Comparison of ENCODE assay signal across 1 cellular context in genomic region chr1:225654688-225655508, GRCh38.
TF ChIP-seq lines count a peak whose summit lies in the region.

No MANE protein-coding gene starts in this region.

TF ChIP-seq in HEK293, 187 proteins besides CTCF, POLR2A, EP300 and RAD21 (continued from another document):
- no peak for TF ChIP-seq INSM2 (tag by site-specific recombination; IDR thresholded peaks at IDR 0.05)
- no peak for TF ChIP-seq ZNF148 (tag by site-specific recombination; IDR thresholded peaks at IDR 0.05; ENCODE audit: borderline replicate concordance)
- no peak for TF ChIP-seq ZNF114 (tag by site-specific recombination; IDR thresholded peaks at IDR 0.05)
- TF ChIP-seq GFI1B (tag by site-specific recombination; IDR thresholded peaks at IDR 0.05) = peak; percentile 76; the same call in 1 of the 2 replicates
- peak; percentile 97 for TF ChIP-seq ZNF202 (tag by site-specific recombination; IDR thresholded peaks at IDR 0.05; ENCODE audit: borderline replicate concordance)
- no peak for TF ChIP-seq PBX3 (CRISPR knock-in tag; IDR thresholded peaks at IDR 0.05)
- TF ChIP-seq ZNF362 (tag by site-specific recombination; IDR thresholded peaks at IDR 0.05) = peak; percentile 80; the same call in 1 of the 2 replicates
- TF ChIP-seq ZNF146 (tag by site-specific recombination; IDR thresholded peaks at IDR 0.05) = no peak; the same call in 1 of the 2 replicates
- no peak for TF ChIP-seq ZNF239 (tag by site-specific recombination; IDR thresholded peaks at IDR 0.05)
- TF ChIP-seq RBAK (tag by site-specific recombination; IDR thresholded peaks at IDR 0.05) = peak; percentile 86; the same call in 1 of the 2 replicates
- no peak for TF ChIP-seq ZNF175 (tag by site-specific recombination; IDR thresholded peaks at IDR 0.05)
- TF ChIP-seq AEBP2 (tag by site-specific recombination; IDR thresholded peaks at IDR 0.05; ENCODE audit: borderline replicate concordance) = peak; percentile 87; the same call in 1 of the 2 replicates
- TF ChIP-seq ZNF514 (tag by site-specific recombination; IDR thresholded peaks at IDR 0.05) = no peak; the same call in none of the 2 replicates
- TF ChIP-seq ZBTB11 (tag by site-specific recombination; conservative IDR thresholded peaks at IDR 0.05; ENCODE audit: low read depth) = peak; percentile 89
- TF ChIP-seq TSHZ1 (tag by site-specific recombination; IDR thresholded peaks at IDR 0.05; ENCODE audit: borderline replicate concordance) = no peak; the same call in 1 of the 2 replicates
- no peak for TF ChIP-seq ZNF311 (tag by site-specific recombination; IDR thresholded peaks at IDR 0.05; ENCODE audit: borderline replicate concordance)
- TF ChIP-seq ZNF10 (tag by site-specific recombination; IDR thresholded peaks at IDR 0.05) = peak; percentile 15; the same call in 1 of the 2 replicates
- TF ChIP-seq ZNF394 (tag by site-specific recombination; IDR thresholded peaks at IDR 0.05; ENCODE audit: borderline replicate concordance) = peak; percentile 99
- no peak for TF ChIP-seq PATZ1 (tag by site-specific recombination; IDR thresholded peaks at IDR 0.05)
- TF ChIP-seq EGR2 (tag by site-specific recombination; IDR thresholded peaks at IDR 0.05; ENCODE audit: low read depth) = peak; percentile 32; the same call in 1 of the 2 replicates
- no peak for TF ChIP-seq ZBTB48 (tag by site-specific recombination; IDR thresholded peaks at IDR 0.05)
- TF ChIP-seq ZNF677 (tag by site-specific recombination; IDR thresholded peaks at IDR 0.05) = no peak
- peak; percentile 96 for TF ChIP-seq ZNF510 (tag by site-specific recombination; IDR thresholded peaks at IDR 0.05; ENCODE audit: insufficient replicate concordance)
- no peak for TF ChIP-seq ZNF785 (tag by site-specific recombination; IDR thresholded peaks at IDR 0.05)
- TF ChIP-seq REST (tag by site-specific recombination; IDR thresholded peaks at IDR 0.05) = peak; percentile 88
- peak; percentile 100 for TF ChIP-seq ZNF354C (tag by site-specific recombination; IDR thresholded peaks at IDR 0.05; ENCODE audit: borderline replicate concordance, low read depth)
- TF ChIP-seq ZNF23 (tag by site-specific recombination; IDR thresholded peaks at IDR 0.05; ENCODE audit: borderline replicate concordance) = 0 out of 2 replicates have a peak, but pooled peaks have one; percentile 57
- TF ChIP-seq ZNF335 (tag by site-specific recombination; conservative IDR thresholded peaks at IDR 0.05) = peak; percentile 11; the same call in 1 of the 2 replicates
- no peak for TF ChIP-seq ZIC2 (tag by site-specific recombination; IDR thresholded peaks at IDR 0.05)
- no peak for TF ChIP-seq ZNF121 (tag by site-specific recombination; IDR thresholded peaks at IDR 0.05)
- TF ChIP-seq ZNF529 (tag by site-specific recombination; IDR thresholded peaks at IDR 0.05; ENCODE audit: insufficient replicate concordance) = peak; percentile 82
- peak; percentile 39; the same call in 1 of the 2 replicates for TF ChIP-seq ZFHX2 (tag by site-specific recombination; conservative IDR thresholded peaks at IDR 0.05)
